8 cellular contexts compared by ENCODE assay signal in genomic region chr11:125404811-125405481, GRCh38.
DNase-seq lines count a peak whose midpoint lies in the region; ATAC-seq and TF ChIP-seq lines count a peak whose summit lies in the region.

No MANE protein-coding gene starts in this region.

- DNase-seq in COLO829 (ENCODE audit: low spot score) (peak; percentile 27), HuH-7.5 (ENCODE audit: low spot score) (peak; percentile 43), T-helper 17 cell (peak; percentile 39 to 57 (median 50)), adipocyte (ENCODE audit: low read depth) (peak; percentile 85), left ventricle myocardium inferior (peak; percentile 76), gastrocnemius medialis (peak; percentile 68 to 80)

- H3K4me3 Mint-ChIP-seq in T-helper 17 cell = no peak overlapping the region

- peaks cover 21% of the 10 kb centered on the region for H3K4me1 ChIP-seq in adipocyte (ENCODE audit: control insufficient read depth, insufficient read depth, low read length)
- peaks cover 28% of the 10 kb centered on the region for H3K4me1 ChIP-seq in left ventricle myocardium inferior
- peaks cover 56 to 64% of the 10 kb centered on the region in 2 donors for H3K4me1 ChIP-seq in gastrocnemius medialis

- no peak for TF ChIP-seq POLR2A in gastrocnemius medialis (IDR thresholded peaks at IDR 0.05)

- peak overlapping the region; percentile 45 for H3K9ac ChIP-seq in adipocyte (ENCODE audit: low read length)

- no peaks in the 10 kb centered on the region for H3K9me3 ChIP-seq in T-helper 17 cell (ENCODE audit: control insufficient read depth, low read length, poor library complexity, severe bottlenecking)
- no peaks in the 10 kb centered on the region for H3K9me3 ChIP-seq in adipocyte (ENCODE audit: control insufficient read depth, low read length)
- H3K9me3 ChIP-seq in left ventricle myocardium inferior (replicated peaks) = no peaks in the 10 kb centered on the region
- no peaks in the 10 kb centered on the region for H3K9me3 ChIP-seq in gastrocnemius medialis

- H3K4me3 ChIP-seq in adipocyte (ENCODE audit: low read length) = no peak overlapping the region
- H3K4me3 ChIP-seq in left ventricle myocardium inferior = peak overlapping the region; percentile 34
- H3K4me3 ChIP-seq in gastrocnemius medialis = peak overlapping the region; percentile 19 to 42 (median 26)

- H3K27ac ChIP-seq in left ventricle myocardium inferior (replicated peaks) = no peak overlapping the region
- H3K27ac ChIP-seq in gastrocnemius medialis = peak overlapping the region; percentile 90 to 96 (median 93)

- in situ Hi-C loops in gastrocnemius medialis (cut with MboI; ENCODE audit: low sequenced_read_pairs in 4 of 4) = loop anchor here in 1 of 4 donors (10.0 kb wide), 1 partner anchor 240 kb away; the partner anchor contains the start of gene PKNOX2

- peaks cover 14% of the 10 kb centered on the region for H3K4me1 Mint-ChIP-seq in T-helper 17 cell

- no peak overlapping the region for H3K27ac Mint-ChIP-seq in T-helper 17 cell

- H3K36me3 ChIP-seq in adipocyte (ENCODE audit: control insufficient read depth, insufficient read depth, low read length, severe bottlenecking) = no peaks in the 10 kb centered on the region
- H3K36me3 ChIP-seq in left ventricle myocardium inferior = no peaks in the 10 kb centered on the region
- no peaks in the 10 kb centered on the region for H3K36me3 ChIP-seq in gastrocnemius medialis

- peak; percentile 98 for TF ChIP-seq CTCF in left ventricle myocardium inferior (IDR thresholded peaks at IDR 0.05; ENCODE audit: borderline replicate concordance)
- TF ChIP-seq CTCF in gastrocnemius medialis (IDR thresholded peaks at IDR 0.05 in 4 of 5, conservative IDR thresholded peaks at IDR 0.05 in 1 of 5) = peak; percentile 92 to 99 (median 98)

- intact Hi-C loops in left ventricle myocardium inferior (cut with micrococcal nuclease) = no loop called here
- intact Hi-C loops in gastrocnemius medialis (cut with DNase I; ENCODE audit: low total_unique reads) = loop anchor here (1.0 to 10.0 kb wide), 7 partner anchors 58 to 800 kb away; partner anchors contain the start of gene PKNOX2

- H3K27me3 ChIP-seq in adipocyte (replicated peaks; ENCODE audit: control insufficient read depth, insufficient read depth, low read length) = peaks cover 9% of the 10 kb centered on the region
- H3K27me3 ChIP-seq in left ventricle myocardium inferior (ENCODE audit: low read depth) = peaks cover 3% of the 10 kb centered on the region
- no peaks in the 10 kb centered on the region for H3K27me3 ChIP-seq in gastrocnemius medialis

- peak; percentile 87 for ATAC-seq in GM21447 (IDR thresholded peaks at IDR 0.05; ENCODE audit: unreplicated experiment)
- ATAC-seq in T-helper 17 cell = peak; percentile 96
- peak; percentile 40 to 50 for ATAC-seq in gastrocnemius medialis
- ATAC-seq in GM18520 (IDR thresholded peaks at IDR 0.05; ENCODE audit: unreplicated experiment) = no peak

- peaks cover 87% of the 10 kb centered on the region for H3K27me3 Mint-ChIP-seq in T-helper 17 cell

- H3K36me3 Mint-ChIP-seq in T-helper 17 cell (ENCODE audit: low read depth) = no peaks in the 10 kb centered on the region

Comparison
In these comparisons a context has a peak if more than half of its experiments do, and no peak if none do; other contexts are left out.
1. DNase-seq: peak in every context shown above with its lines; median percentile 85 in adipocyte; 76 in left ventricle myocardium inferior; 74 in gastrocnemius medialis; 50 in T-helper 17 cell; 43 in HuH-7.5; 27 in COLO829.